27 cellular contexts compared by ENCODE assay signal in the genomic region with DNA sequence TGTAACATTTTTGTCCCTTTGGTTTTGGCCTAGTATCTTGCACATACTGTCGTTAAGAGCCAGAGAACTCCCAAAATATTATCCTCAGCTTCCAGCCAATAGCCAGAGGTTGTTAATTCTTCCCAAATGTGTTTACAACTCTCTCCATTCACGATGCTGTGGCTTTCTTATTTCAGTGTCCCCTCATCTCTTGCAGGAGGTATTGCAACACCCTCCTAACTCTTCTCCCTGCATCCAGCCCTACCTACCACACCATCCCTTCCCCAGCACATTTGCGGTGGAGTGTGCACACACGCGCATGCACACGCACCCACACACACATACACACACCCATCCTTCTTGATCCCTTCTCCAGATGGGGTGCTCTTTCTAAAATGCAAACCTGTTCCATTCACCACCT.
"Had no signal": no experiment of that assay in that cellular context is flagged by ENCODE, and none has a peak within 500 bp of the region (broad histone marks: within the 10 kb centered on the region; RNA-seq: fewer than 3 reads in every experiment).

No MANE protein-coding gene starts in this region.

- H3K27ac ChIP-seq: brain microvascular endothelial cell, coronary artery, dorsolateral prefrontal cortex, foreskin keratinocyte, gastroesophageal sphincter, WERI-Rb-1 had no signal

- ATAC-seq: activated CD4-positive, CD25-positive, alpha-beta regulatory T cell treated with anti-CD3 and anti-CD28 coated beads, Interleukin-2, amount 50 U/mL, for 24 hours; activated CD8-positive, alpha-beta T cell treated with anti-CD3 and anti-CD28 coated beads for 36 hours; activated T-cell treated with anti-CD3 and anti-CD28 coated beads, Interleukin-2, amount 50 U/mL, for 4 hours; activated T-helper 17 cell treated with anti-CD3 and anti-CD28 coated beads, Interleukin-2, amount 50 U/mL, for 72 hours; esophagus mucosa; foreskin keratinocyte; gastroesophageal sphincter; T-helper 17 cell had no signal

- H3K4me3 ChIP-seq: coronary artery, dorsolateral prefrontal cortex, gastroesophageal sphincter had no signal

- H3K36me3 ChIP-seq: brain microvascular endothelial cell, gastroesophageal sphincter, WERI-Rb-1 had no signal

- H3K4me1 ChIP-seq: foreskin keratinocyte, gastroesophageal sphincter had no signal

- H3K27me3 ChIP-seq: brain microvascular endothelial cell, dorsolateral prefrontal cortex, gastroesophageal sphincter had no signal

- DNase-seq: activated B cell treated with CpG ODN at 0.5 μM for 24 hours; activated CD4-positive, alpha-beta T cell treated with anti-CD3 and anti-CD28 coated beads for 48 hours; activated CD4-positive, alpha-beta T cell treated with anti-CD3 and anti-CD28 coated beads, Interleukin-2, amount 50 U/mL, for 1 hour; activated CD4-positive, alpha-beta T cell treated with anti-CD3 and anti-CD28 coated beads, Interleukin-2, amount 50 U/mL, for 48 hours; activated CD8-positive, alpha-beta memory T cell treated with anti-CD3 and anti-CD28 coated beads for 24 hours; activated CD8-positive, alpha-beta T cell treated with anti-CD3 and anti-CD28 coated beads for 36 hours; activated effector memory CD4-positive, alpha-beta T cell treated with Interleukin-2 at 50 U/mL for 16 hours; activated gamma-delta T cell treated with Interleukin-2 at 50 U/mL for 16 hours; activated naive CD4-positive, alpha-beta T cell treated with anti-CD3 and anti-CD28 coated beads, Interleukin-2, amount 50 U/mL, for 16 hours; activated naive CD4-positive, alpha-beta T cell treated with Interleukin-2 at 50 U/mL for 16 hours; activated T-cell treated with anti-CD3 and anti-CD28 coated beads, Interleukin-2, amount 50 U/mL, for 4 hours; amniotic stem cell; anterior cingulate cortex; brain microvascular endothelial cell; dorsolateral prefrontal cortex; effector memory CD4-positive, alpha-beta T cell; endodermal cell; foreskin keratinocyte; head of caudate nucleus; hippocampal formation; T-helper 17 cell; WERI-Rb-1 had no signal

- H3K9me3 ChIP-seq: gastroesophageal sphincter had no signal
